In genomic region chr19:7905859-7906258, GRCh38 we compare ENCODE assay signal across 15 cellular contexts. TPM values are rescaled to one million over a fixed set of nuclear protein-coding genes. Genes with fewer than 3 reads are reported as not detected.
DNase-seq lines count a peak whose midpoint lies in the region; ATAC-seq and TF ChIP-seq lines count a peak whose summit lies in the region.
"Had no signal": no experiment of that assay in that cellular context is flagged by ENCODE, and none has a peak within 500 bp of the region (broad histone marks: within the 10 kb centered on the region; RNA-seq: fewer than 3 reads in every experiment).

No MANE protein-coding gene starts in this region.

- peaks cover 5% of the 10 kb centered on the region for H3K36me3 Mint-ChIP-seq in stimulated activated naive CD8-positive, alpha-beta T cell treated with anti-CD3 and anti-CD28 coated beads, Interleukin-15, Interleukin-2, amounts not matched to agents 100 ng/mL and 50 ng/mL, for 24 hours (ENCODE audit: low read depth)
- H3K36me3 Mint-ChIP-seq in activated T-helper 17 cell treated with anti-CD3 and anti-CD28 coated beads, Interleukin-2, amount 50 U/mL, for 72 hours (ENCODE audit: low read depth): peaks cover 32% of the 10 kb centered on the region
- peaks cover 0 to 15% of the 10 kb centered on the region in 2 donors for H3K36me3 Mint-ChIP-seq in naive B cell

- H3K9me3 ChIP-seq in left lung: no peaks in the 10 kb centered on the region

- H3K4me1 ChIP-seq in left lung: peaks cover 17 to 53% of the 10 kb centered on the region in 2 donors

- H3K4me3 Mint-ChIP-seq in stimulated activated naive CD8-positive, alpha-beta T cell treated with anti-CD3 and anti-CD28 coated beads, Interleukin-15, Interleukin-2, amounts not matched to agents 100 ng/mL and 50 ng/mL, for 24 hours: peak overlapping the region; percentile 69
- H3K4me3 Mint-ChIP-seq in activated T-helper 17 cell treated with anti-CD3 and anti-CD28 coated beads, Interleukin-2, amount 50 U/mL, for 72 hours: peak overlapping the region; percentile 95
- peak overlapping the region; percentile 37 to 91 (median 84) for H3K4me3 Mint-ChIP-seq in naive B cell

- no peak overlapping the region for H3K4me3 ChIP-seq in left lung

- peaks cover 0 to 40% of the 10 kb centered on the region in 2 donors for H3K36me3 ChIP-seq in left lung

- H3K27ac ChIP-seq in left lung: no peak overlapping the region

- peak overlapping the region; percentile 57 for H3K27ac Mint-ChIP-seq in stimulated activated naive CD8-positive, alpha-beta T cell treated with anti-CD3 and anti-CD28 coated beads, Interleukin-15, Interleukin-2, amounts not matched to agents 100 ng/mL and 50 ng/mL, for 24 hours
- H3K27ac Mint-ChIP-seq in activated T-helper 17 cell treated with anti-CD3 and anti-CD28 coated beads, Interleukin-2, amount 50 U/mL, for 72 hours: peak overlapping the region; percentile 91
- peak overlapping the region in 5 of 6 donors; percentile 4 to 97 (median 78) for H3K27ac Mint-ChIP-seq in naive B cell

- no peak for ATAC-seq in stimulated activated naive CD8-positive, alpha-beta T cell treated with anti-CD3 and anti-CD28 coated beads, Interleukin-15, Interleukin-2, amounts not matched to agents 100 U/mL and 50 U/mL, for 24 hours
- no peak for ATAC-seq in activated T-helper 17 cell treated with anti-CD3 and anti-CD28 coated beads, Interleukin-2, amount 50 U/mL, for 72 hours (replicated peaks)
- ATAC-seq in naive B cell (ENCODE audit: low read depth in 2 of 2) (no peak), GM19023 (IDR thresholded peaks at IDR 0.05; ENCODE audit: unreplicated experiment) (no peak), left lung (no peak), left colon (no peak)

- H3K9me3 Mint-ChIP-seq in stimulated activated naive CD8-positive, alpha-beta T cell treated with anti-CD3 and anti-CD28 coated beads, Interleukin-15, Interleukin-2, amounts not matched to agents 100 ng/mL and 50 ng/mL, for 24 hours: no peaks in the 10 kb centered on the region
- H3K9me3 Mint-ChIP-seq in activated T-helper 17 cell treated with anti-CD3 and anti-CD28 coated beads, Interleukin-2, amount 50 U/mL, for 72 hours: no peaks in the 10 kb centered on the region
- H3K9me3 Mint-ChIP-seq in naive B cell: no peaks in the 10 kb centered on the region

- H3K27me3 Mint-ChIP-seq in stimulated activated naive CD8-positive, alpha-beta T cell treated with anti-CD3 and anti-CD28 coated beads, Interleukin-15, Interleukin-2, amounts not matched to agents 100 ng/mL and 50 ng/mL, for 24 hours: no peaks in the 10 kb centered on the region
- H3K27me3 Mint-ChIP-seq in activated T-helper 17 cell treated with anti-CD3 and anti-CD28 coated beads, Interleukin-2, amount 50 U/mL, for 72 hours: no peaks in the 10 kb centered on the region
- no peaks in the 10 kb centered on the region for H3K27me3 Mint-ChIP-seq in naive B cell

- no peak for DNase-seq in stimulated activated naive CD8-positive, alpha-beta T cell treated with anti-CD3 and anti-CD28 coated beads, Interleukin-15, Interleukin-2, amounts not matched to agents 100 U/mL and 50 U/mL, for 24 hours
- no peak for DNase-seq in naive B cell
- no peak for DNase-seq in left lung
- no peak for DNase-seq in left colon
- DNase-seq in pons (ENCODE audit: low spot score): no peak
- DNase-seq: cerebellar nuclear complex; NCI-H187 treated with DMSO at 0.1 percent for 48 hours; NCI-H82; Right ventricle myocardium superior; stimulated activated CD4-positive, alpha-beta T cell treated with anti-CD3 and anti-CD28 coated beads, Interleukin-4, amount 100 ng/mL, for 1 hour; stimulated activated naive CD4-positive, alpha-beta T cell treated with Interleukin-2 at 50 U/mL for 16 hours had no signal

- intact Hi-C loops in left lung (cut with DNase I): no loop called here
- intact Hi-C loops in left colon (cut with DNase I, micrococcal nuclease): no loop called here

- H3K4me1 Mint-ChIP-seq in stimulated activated naive CD8-positive, alpha-beta T cell treated with anti-CD3 and anti-CD28 coated beads, Interleukin-15, Interleukin-2, amounts not matched to agents 100 ng/mL and 50 ng/mL, for 24 hours (ENCODE audit: low read depth): peaks cover 27% of the 10 kb centered on the region
- peaks cover 7% of the 10 kb centered on the region for H3K4me1 Mint-ChIP-seq in activated T-helper 17 cell treated with anti-CD3 and anti-CD28 coated beads, Interleukin-2, amount 50 U/mL, for 72 hours
- H3K4me1 Mint-ChIP-seq in naive B cell: peaks cover 37 to 44% (median 43%) of the 10 kb centered on the region in 3 donors

- H3K27me3 ChIP-seq in left lung: no peaks in the 10 kb centered on the region

- TF ChIP-seq CTCF in left lung (IDR thresholded peaks at IDR 0.05): no peak

RNA-seq across cellular contexts. Expression of gene MAP2K7, which starts 2.2 kb away (rescaled TPM):
- total RNA-seq in activated T-helper 17 cell treated with anti-CD3 and anti-CD28 coated beads, Interleukin-2, amount 50 U/mL, for 72 hours: 10 to 100 TPM; 39.0 to 46.3 TPM
- polyA plus RNA-seq in naive B cell (ENCODE audit: low read depth in 6 of 6): 1 to 10 TPM in 5 of 6 donors, under 1 TPM in 1; 0.50 to 5.1 (median 2.9) TPM
- total RNA-seq in left lung (10 to 100 TPM; 30.5 to 31.1 TPM), left colon (10 to 100 TPM; 27.0 to 29.2 TPM)

RNA-seq across cellular contexts. Expression of gene TGFBR3L, which starts 8.8 kb away (rescaled TPM):
- 1 to 10 TPM; 3.7 to 7.6 TPM for total RNA-seq in activated T-helper 17 cell treated with anti-CD3 and anti-CD28 coated beads, Interleukin-2, amount 50 U/mL, for 72 hours
- polyA plus RNA-seq in naive B cell (ENCODE audit: low read depth in 6 of 6): not detected
- total RNA-seq in left lung: under 1 TPM; 0.29 to 0.55 TPM
- total RNA-seq in left colon: under 1 TPM in 1 of 2 donors, not detected in 1; 0.53 TPM
- total RNA-seq: G401 had no signal

RNA-seq across cellular contexts. Expression of gene SNAPC2, which starts 14.3 kb away (rescaled TPM):
- 10 to 100 TPM; 16.4 to 20.9 TPM for total RNA-seq in activated T-helper 17 cell treated with anti-CD3 and anti-CD28 coated beads, Interleukin-2, amount 50 U/mL, for 72 hours
- 10 to 100 TPM in 4 of 6 donors, 1 to 10 TPM in 2; 1.5 to 20.2 (median 14.7) TPM for polyA plus RNA-seq in naive B cell (ENCODE audit: low read depth in 6 of 6)
- total RNA-seq in left lung (10 to 100 TPM; 15.2 to 20.5 TPM), left colon (10 to 100 TPM; 10.6 to 17.7 TPM)

RNA-seq across cellular contexts. Expression of gene LRRC8E, which starts 17.5 kb away (rescaled TPM):
- not detected for total RNA-seq in activated T-helper 17 cell treated with anti-CD3 and anti-CD28 coated beads, Interleukin-2, amount 50 U/mL, for 72 hours
- not detected for polyA plus RNA-seq in naive B cell (ENCODE audit: low read depth in 6 of 6)
- total RNA-seq in left lung (10 to 100 TPM in 1 of 2 donors, 1 to 10 TPM in 1; 5.9 to 10.5 TPM), left colon (1 to 10 TPM; 2.7 to 3.1 TPM)
- total RNA-seq: G401 had no signal

RNA-seq across cellular contexts. Expression of gene CTXN1, which starts 20.1 kb away (rescaled TPM):
- total RNA-seq in activated T-helper 17 cell treated with anti-CD3 and anti-CD28 coated beads, Interleukin-2, amount 50 U/mL, for 72 hours: under 1 TPM in 1 of 2 donors, not detected in 1; 0.19 TPM
- polyA plus RNA-seq in naive B cell (ENCODE audit: low read depth in 6 of 6): not detected
- total RNA-seq in left lung (1 to 10 TPM; 6.5 to 8.5 TPM), left colon (1 to 10 TPM in 1 of 2 donors, under 1 TPM in 1; 0.61 to 5.1 TPM)
